ENCODE assay signal across 13 cellular contexts in genomic region chr11:46391186-46391577, GRCh38. TPM values are rescaled to one million over a fixed set of nuclear protein-coding genes. Genes with fewer than 3 reads are reported as not detected.
DNase-seq lines count a peak whose midpoint lies in the region; ATAC-seq and TF ChIP-seq lines count a peak whose summit lies in the region.
"Had no signal": no experiment of that assay in that cellular context is flagged by ENCODE, and none has a peak within 500 bp of the region (broad histone marks: within the 10 kb centered on the region; RNA-seq: fewer than 3 reads in every experiment).

No MANE protein-coding gene starts in this region.

- H4K20me1 ChIP-seq in GM23248 (ENCODE audit: insufficient read depth), result no peaks in the 10 kb centered on the region

- no peak overlapping the region for H3K27ac Mint-ChIP-seq in activated CD4-positive, alpha-beta T cell treated with anti-CD3 and anti-CD28 coated beads for 36 hours
- H3K27ac Mint-ChIP-seq: naive thymus-derived CD8-positive, alpha-beta T cell had no signal

- H3K36me3 ChIP-seq in NT2/D1 (ENCODE audit: insufficient read depth, insufficient read length, low read length) (peaks cover 6% of the 10 kb centered on the region), esophagus muscularis mucosa (peaks cover 4 to 6% (median 5%) of the 10 kb centered on the region in 4 donors), GM23248 (ENCODE audit: low read depth) (no peaks in the 10 kb centered on the region)
- H3K36me3 ChIP-seq: thyroid gland had no signal

- peaks cover 22% of the 10 kb centered on the region for H3K4me1 Mint-ChIP-seq in activated CD4-positive, alpha-beta T cell treated with anti-CD3 and anti-CD28 coated beads for 36 hours

- 4% methylated on average over 4 of the region's 31 CpGs for WGBS in esophagus muscularis mucosa
- 4% methylated on average over 18 of the region's 31 CpGs; no CpG with 5 or more reads in 1 of the 2 experiments for WGBS in GM23248 (ENCODE audit: low coverage in 1 of 2, low lambda C conversion rate in 2 of 2, missing lambda C conversion rate in 2 of 2), 2 experiments

- H3K4me1 ChIP-seq in NT2/D1 (ENCODE audit: insufficient read depth, insufficient read length), result peaks cover 37% of the 10 kb centered on the region
- peaks cover 34 to 47% (median 44%) of the 10 kb centered on the region in 4 donors for H3K4me1 ChIP-seq in esophagus muscularis mucosa
- no peaks in the 10 kb centered on the region for H3K4me1 ChIP-seq in GM23248 (ENCODE audit: insufficient read depth)

- H3K4me2 ChIP-seq in GM23248 (ENCODE audit: unreplicated experiment), result no peak overlapping the region

- no peaks in the 10 kb centered on the region for H3K9me3 Mint-ChIP-seq in activated CD4-positive, alpha-beta T cell treated with anti-CD3 and anti-CD28 coated beads for 36 hours (ENCODE audit: low read depth)

- H3K9ac ChIP-seq in NT2/D1 (ENCODE audit: insufficient read length, low read depth), result peak overlapping the region; percentile 67
- H3K9ac ChIP-seq in GM23248, result no peak overlapping the region

- peak; percentile 33 for DNase-seq in DMS79 treated with DMSO at 0.1 percent for 48 hours (lab: John Stamatoyannopoulos, UW)
- no peak for DNase-seq in DMS79 (lab: John Stamatoyannopoulos, UW)
- no peak for DNase-seq in NT2/D1 (ENCODE audit: low read depth, low spot score)
- DNase-seq in esophagus muscularis mucosa (ENCODE audit: extremely low spot score), result no peak
- no peak for DNase-seq in skeletal muscle cell (ENCODE audit: low read depth)
- no peak for DNase-seq in T-helper 9 cell
- no peak for DNase-seq in activated CD4-positive, alpha-beta T cell treated with anti-CD3 and anti-CD28 coated beads for 36 hours
- DNase-seq in GM23248, result no peak
- DNase-seq: central memory CD4-positive, alpha-beta T cell; naive thymus-derived CD8-positive, alpha-beta T cell; NCI-H2029 treated with DMSO at 0.1 percent for 48 hours; stimulated activated CD4-positive, alpha-beta T cell treated with anti-CD3 and anti-CD28 coated beads, Interleukin-4, amount 100 ng/mL, for 1 hour; thyroid gland had no signal

- peaks cover 64% of the 10 kb centered on the region for H3K27me3 ChIP-seq in NT2/D1 (ENCODE audit: insufficient read depth, insufficient read length)
- peaks cover 25 to 71% (median 38%) of the 10 kb centered on the region in 4 donors for H3K27me3 ChIP-seq in esophagus muscularis mucosa
- peaks cover 7% of the 10 kb centered on the region for H3K27me3 ChIP-seq in GM23248 (replicated peaks; ENCODE audit: insufficient read depth)

- POLR2A ChIA-PET in activated CD4-positive, alpha-beta T cell treated with anti-CD3 and anti-CD28 coated beads for 36 hours (lab: Charles Lee), result interaction anchor here (0.5 to 1.3 kb wide), 2 partner anchors 8 to 318 kb away, joined by 3 read pairs; no protein-coding TSS in a partner anchor

- H3K4me3 ChIP-seq in NT2/D1 (ENCODE audit: insufficient read length, low read depth), result peak overlapping the region; percentile 49
- peak overlapping the region; percentile 48 to 57 (median 50) for H3K4me3 ChIP-seq in esophagus muscularis mucosa
- peak overlapping the region; percentile 53 for H3K4me3 ChIP-seq in skeletal muscle cell (ENCODE audit: low read depth, low read length)
- no peak overlapping the region for H3K4me3 ChIP-seq in GM23248

- H3K27me3 Mint-ChIP-seq in activated CD4-positive, alpha-beta T cell treated with anti-CD3 and anti-CD28 coated beads for 36 hours, result peaks cover 49% of the 10 kb centered on the region

- TF ChIP-seq EP300 in esophagus muscularis mucosa (IDR thresholded peaks at IDR 0.05), result no peak

- no peaks in the 10 kb centered on the region for H3F3A ChIP-seq in GM23248 (ENCODE audit: insufficient read depth)

- in situ Hi-C loops in GM23248 (cut with MboI), result loop anchor here (10.0 kb wide), 1 partner anchor 144 kb away; no protein-coding TSS in a partner anchor

- intact Hi-C loops in esophagus muscularis mucosa (cut with DNase I), result loop anchor here (2.0 to 5.0 kb wide), 2 partner anchors 136 to 226 kb away; partner anchors contain the start of genes ATG13 and HARBI1
- intact Hi-C loops in activated CD4-positive, alpha-beta T cell treated with anti-CD3 and anti-CD28 coated beads for 36 hours (cut with DNase I, micrococcal nuclease), result no loop called here

- H3K9me2 ChIP-seq in GM23248 (ENCODE audit: insufficient read depth), result no peaks in the 10 kb centered on the region

- no peak for ATAC-seq in activated CD4-positive, alpha-beta T cell treated with anti-CD3 and anti-CD28 coated beads for 36 hours
- ATAC-seq: naive thymus-derived CD8-positive, alpha-beta T cell had no signal

- TF ChIP-seq POLR2A in esophagus muscularis mucosa (IDR thresholded peaks at IDR 0.05; ENCODE audit: low read depth), result no peak

- no peak for TF ChIP-seq CTCF in esophagus muscularis mucosa (IDR thresholded peaks at IDR 0.05)

- no peaks in the 10 kb centered on the region for H3K9me3 ChIP-seq in NT2/D1 (ENCODE audit: insufficient read depth, low read length)
- H3K9me3 ChIP-seq in esophagus muscularis mucosa, result no peaks in the 10 kb centered on the region
- no peaks in the 10 kb centered on the region for H3K9me3 ChIP-seq in GM23248 (ENCODE audit: low read depth)
- H3K9me3 ChIP-seq: thyroid gland had no signal

- CTCF ChIA-PET in activated CD4-positive, alpha-beta T cell treated with anti-CD3 and anti-CD28 coated beads for 36 hours (lab: Charles Lee), result interaction anchor here (0.5 to 2.1 kb wide), 5 partner anchors 8 to 39 kb away, joined by 3 to 9 read pairs (median 6); no protein-coding TSS in a partner anchor

- H3K27ac ChIP-seq in esophagus muscularis mucosa (replicated peaks in 1 of 4) (no peak overlapping the region), GM23248 (no peak overlapping the region)
- H3K27ac ChIP-seq: thyroid gland had no signal

- H3K4me3 Mint-ChIP-seq in activated CD4-positive, alpha-beta T cell treated with anti-CD3 and anti-CD28 coated beads for 36 hours, result no peak overlapping the region

- no peak overlapping the region for H2AFZ ChIP-seq in GM23248

- peaks cover 2% of the 10 kb centered on the region for H3K36me3 Mint-ChIP-seq in activated CD4-positive, alpha-beta T cell treated with anti-CD3 and anti-CD28 coated beads for 36 hours (ENCODE audit: low read depth)

- no peaks in the 10 kb centered on the region for H3K79me2 ChIP-seq in GM23248 (ENCODE audit: insufficient read depth)

RNA-seq across cellular contexts. Expression of gene CHRM4, which starts 0.4 kb away (rescaled TPM):
- total RNA-seq in esophagus muscularis mucosa, result 1 to 10 TPM in 2 of 4 donors, under 1 TPM in 2; 0.34 to 1.5 (median 1.0) TPM
- total RNA-seq in activated CD4-positive, alpha-beta T cell treated with anti-CD3 and anti-CD28 coated beads for 36 hours, result under 1 TPM in 1 of 2 experiments, not detected in 1; 0.19 TPM
- not detected in 2 replicates for total RNA-seq in GM23248 (2014; rRNA removed; shearing (Covaris generic))
- polyA plus RNA-seq in GM23248 (2016; fragmentation: Nextera tagmentation; extraction: Ambion mirVana), result not detected in 2 replicates

RNA-seq across cellular contexts. Expression of gene MDK, which starts 9.7 kb away (rescaled TPM):
- 10 to 100 TPM in 3 of 4 donors, 1 to 10 TPM in 1; 1.2 to 12.8 (median 11.8) TPM for total RNA-seq in esophagus muscularis mucosa
- total RNA-seq in activated CD4-positive, alpha-beta T cell treated with anti-CD3 and anti-CD28 coated beads for 36 hours, result 1 to 10 TPM; 3.0 to 6.7 TPM
- total RNA-seq in GM23248 (2014; rRNA removed; shearing (Covaris generic)), result 2.7 and 10.7 TPM in 2 replicates
- polyA plus RNA-seq in GM23248 (2016; fragmentation: Nextera tagmentation; extraction: Ambion mirVana), result 31.5 and 34.5 TPM in 2 replicates

RNA-seq across cellular contexts. Expression of gene DGKZ, which starts 43.9 kb away (rescaled TPM):
- total RNA-seq in esophagus muscularis mucosa, result 10 to 100 TPM; 39.4 to 85.8 (median 55.4) TPM
- total RNA-seq in activated CD4-positive, alpha-beta T cell treated with anti-CD3 and anti-CD28 coated beads for 36 hours, result 100 to 1,000 TPM in 1 of 2 experiments, 10 to 100 TPM in 1; 87.6 to 101 TPM
- total RNA-seq in GM23248 (2014; rRNA removed; shearing (Covaris generic)), result 50.7 and 62.7 TPM in 2 replicates
- 21.4 and 23.9 TPM in 2 replicates for polyA plus RNA-seq in GM23248 (2016; fragmentation: Nextera tagmentation; extraction: Ambion mirVana)
